In the genomic region with DNA sequence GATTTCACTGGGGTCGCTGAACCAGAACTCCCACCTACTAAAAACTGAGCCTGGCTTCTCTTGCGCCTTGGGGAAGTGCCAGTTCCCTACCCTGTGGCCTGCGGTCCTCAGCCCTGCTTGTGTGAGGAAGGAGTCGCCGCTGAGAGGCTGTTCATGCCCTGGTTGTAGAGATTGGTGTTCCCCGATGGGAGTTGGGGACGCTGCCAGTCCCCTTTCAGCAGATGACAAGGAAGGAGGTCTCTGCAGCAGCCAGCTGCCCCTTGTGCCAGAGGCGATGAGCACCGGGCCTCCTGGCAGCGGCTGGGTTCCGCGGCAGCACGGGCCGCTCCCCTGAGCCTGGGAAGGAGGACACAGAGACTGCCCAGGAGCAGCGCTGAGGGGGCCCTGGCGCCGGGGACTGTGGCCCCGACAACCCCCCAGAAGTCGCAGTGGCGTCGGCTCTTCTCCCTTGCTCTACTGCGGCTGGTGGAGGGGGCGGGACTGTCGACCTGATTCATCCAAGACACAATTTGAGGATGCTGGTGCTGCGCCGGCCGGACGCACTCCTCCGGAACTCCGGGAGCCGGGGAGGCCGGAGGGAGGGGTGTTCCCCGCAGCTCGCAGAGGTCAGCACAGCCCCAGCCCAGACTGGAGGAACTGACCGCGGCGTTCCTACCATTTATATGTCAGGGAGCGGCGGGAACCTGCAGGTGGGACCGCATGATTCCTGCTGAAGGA, we compare ENCODE assay signal across 8 cellular contexts. TPM values are rescaled to one million over a fixed set of nuclear protein-coding genes. Genes with fewer than 3 reads are reported as not detected.
DNase-seq lines count a peak whose midpoint lies in the region; ATAC-seq and TF ChIP-seq lines count a peak whose summit lies in the region.

No MANE protein-coding gene starts in this region.

- peak overlapping the region; percentile 81 to 95 for H3K4me3 Mint-ChIP-seq in CD14-positive monocyte
- peak overlapping the region; percentile 73 to 76 for H3K4me3 Mint-ChIP-seq in activated T-cell treated with anti-CD3 and anti-CD28 coated beads, Interleukin-2, amount 50 U/mL, for 72 hours
- H3K4me3 Mint-ChIP-seq in glutamatergic neuron (ENCODE audit: unreplicated experiment), result peak overlapping the region; percentile 55

- ATAC-seq in HG02642 (IDR thresholded peaks at IDR 0.05; ENCODE audit: poor library complexity, unreplicated experiment), result peak; percentile 29
- peak; percentile 17 to 28 for ATAC-seq in activated T-cell treated with anti-CD3 and anti-CD28 coated beads, Interleukin-2, amount 50 U/mL, for 72 hours (replicated peaks in 1 of 2)
- ATAC-seq in GM18867 (IDR thresholded peaks at IDR 0.05; ENCODE audit: unreplicated experiment), result no peak
- no peak for ATAC-seq in HG02970 (IDR thresholded peaks at IDR 0.05; ENCODE audit: low FRiP score, unreplicated experiment)

- intact Hi-C loops in CD14-positive monocyte (cut with micrococcal nuclease), result loop anchor here (5.0 kb wide), 1 partner anchor 33 kb away; no protein-coding TSS in a partner anchor

- no peaks in the 10 kb centered on the region for H3K36me3 Mint-ChIP-seq in CD14-positive monocyte
- H3K36me3 Mint-ChIP-seq in activated T-cell treated with anti-CD3 and anti-CD28 coated beads, Interleukin-2, amount 50 U/mL, for 72 hours (ENCODE audit: insufficient read depth in 2 of 2), result no peaks in the 10 kb centered on the region
- no peaks in the 10 kb centered on the region for H3K36me3 Mint-ChIP-seq in glutamatergic neuron (ENCODE audit: unreplicated experiment)

- DNase-seq in CD14-positive monocyte (ENCODE audit: low spot score) (peak; percentile 56), glutamatergic neuron (peak; percentile 26), skeletal muscle cell (ENCODE audit: low read depth) (no peak), NCI-H510A (lab: John Stamatoyannopoulos, UW) (no peak)
- DNase-seq in activated T-cell treated with anti-CD3 and anti-CD28 coated beads, Interleukin-2, amount 50 U/mL, for 72 hours, result peak; percentile 35 to 48

- H3K27me3 Mint-ChIP-seq in CD14-positive monocyte (ENCODE audit: low read depth in 3 of 3) (peaks cover 0 to 5% (median 1%) of the 10 kb centered on the region in 3 donors), glutamatergic neuron (ENCODE audit: unreplicated experiment) (no peaks in the 10 kb centered on the region)
- no peaks in the 10 kb centered on the region for H3K27me3 Mint-ChIP-seq in activated T-cell treated with anti-CD3 and anti-CD28 coated beads, Interleukin-2, amount 50 U/mL, for 72 hours (ENCODE audit: low read depth)

- peak overlapping the region; percentile 36 for H3K4me3 ChIP-seq in skeletal muscle cell (ENCODE audit: low read depth, low read length)

- peak overlapping the region; percentile 72 to 92 (median 85) for H3K27ac Mint-ChIP-seq in CD14-positive monocyte
- no peak overlapping the region for H3K27ac Mint-ChIP-seq in activated T-cell treated with anti-CD3 and anti-CD28 coated beads, Interleukin-2, amount 50 U/mL, for 72 hours
- H3K27ac Mint-ChIP-seq in glutamatergic neuron (ENCODE audit: unreplicated experiment), result no peak overlapping the region

- no peak for TF ChIP-seq CTCF in CD14-positive monocyte (IDR thresholded peaks at IDR 0.05)
- TF ChIP-seq CTCF in glutamatergic neuron (IDR thresholded peaks at IDR 0.05; ENCODE audit: partially characterized antibody, unreplicated experiment), result no peak

- peaks cover 29% of the 10 kb centered on the region for H3K4me1 Mint-ChIP-seq in CD14-positive monocyte
- H3K4me1 Mint-ChIP-seq in activated T-cell treated with anti-CD3 and anti-CD28 coated beads, Interleukin-2, amount 50 U/mL, for 72 hours (ENCODE audit: low read depth), result peaks cover 50% of the 10 kb centered on the region
- no peaks in the 10 kb centered on the region for H3K4me1 Mint-ChIP-seq in glutamatergic neuron (ENCODE audit: low read depth, unreplicated experiment)

- H3K9me3 Mint-ChIP-seq in CD14-positive monocyte (no peaks in the 10 kb centered on the region), glutamatergic neuron (ENCODE audit: unreplicated experiment) (peaks cover 3% of the 10 kb centered on the region)
- H3K9me3 Mint-ChIP-seq in activated T-cell treated with anti-CD3 and anti-CD28 coated beads, Interleukin-2, amount 50 U/mL, for 72 hours, result no peaks in the 10 kb centered on the region

RNA-seq across cellular contexts. Expression of a gene that starts 12.0 kb away (rescaled TPM):
- polyA plus RNA-seq in CD14-positive monocyte, result 1 to 10 TPM; 1.1 to 2.7 TPM
- total RNA-seq in activated T-cell treated with anti-CD3 and anti-CD28 coated beads, Interleukin-2, amount 50 U/mL, for 72 hours, result under 1 TPM in 1 of 2 donors, not detected in 1; 0.58 TPM
- total RNA-seq in glutamatergic neuron (ENCODE audit: unreplicated experiment), result not detected

RNA-seq across cellular contexts. Expression of a gene that starts 12.0 kb away (rescaled TPM):
- 1 to 10 TPM; 2.1 to 3.1 TPM for polyA plus RNA-seq in CD14-positive monocyte
- total RNA-seq in activated T-cell treated with anti-CD3 and anti-CD28 coated beads, Interleukin-2, amount 50 U/mL, for 72 hours, result not detected
- not detected for total RNA-seq in glutamatergic neuron (ENCODE audit: unreplicated experiment)

RNA-seq across cellular contexts. Expression of a gene that starts 41.7 kb away (rescaled TPM):
- 100 to 1,000 TPM; 630 to 744 TPM for polyA plus RNA-seq in CD14-positive monocyte
- total RNA-seq in activated T-cell treated with anti-CD3 and anti-CD28 coated beads, Interleukin-2, amount 50 U/mL, for 72 hours, result 10 to 100 TPM; 11.4 to 11.7 TPM
- 1.1 TPM for total RNA-seq in glutamatergic neuron (ENCODE audit: unreplicated experiment)

Comparison
In these comparisons a context has a peak if more than half of its experiments do, and no peak if none do; other contexts are left out.
1. DNase-seq: peak in CD14-positive monocyte (single experiment), activated T-cell treated with anti-CD3 and anti-CD28 coated beads, Interleukin-2, amount 50 U/mL, for 72 hours (2 of 2) and glutamatergic neuron (single experiment); none in skeletal muscle cell (single experiment) and NCI-H510A (single experiment).
2. H3K27ac Mint-ChIP-seq: peak in CD14-positive monocyte (7 of 7); none in activated T-cell treated with anti-CD3 and anti-CD28 coated beads, Interleukin-2, amount 50 U/mL, for 72 hours (single experiment) and glutamatergic neuron (single experiment).
3. ATAC-seq: peak in HG02642 (single experiment) and activated T-cell treated with anti-CD3 and anti-CD28 coated beads, Interleukin-2, amount 50 U/mL, for 72 hours (2 of 2); none in GM18867 (single experiment) and HG02970 (single experiment).
4. Peak in every context shown above with its lines, with median percentiles within 50 percentile points of each other: H3K4me3 Mint-ChIP-seq.